1 cellular context compared by ENCODE assay signal in the genomic region with DNA sequence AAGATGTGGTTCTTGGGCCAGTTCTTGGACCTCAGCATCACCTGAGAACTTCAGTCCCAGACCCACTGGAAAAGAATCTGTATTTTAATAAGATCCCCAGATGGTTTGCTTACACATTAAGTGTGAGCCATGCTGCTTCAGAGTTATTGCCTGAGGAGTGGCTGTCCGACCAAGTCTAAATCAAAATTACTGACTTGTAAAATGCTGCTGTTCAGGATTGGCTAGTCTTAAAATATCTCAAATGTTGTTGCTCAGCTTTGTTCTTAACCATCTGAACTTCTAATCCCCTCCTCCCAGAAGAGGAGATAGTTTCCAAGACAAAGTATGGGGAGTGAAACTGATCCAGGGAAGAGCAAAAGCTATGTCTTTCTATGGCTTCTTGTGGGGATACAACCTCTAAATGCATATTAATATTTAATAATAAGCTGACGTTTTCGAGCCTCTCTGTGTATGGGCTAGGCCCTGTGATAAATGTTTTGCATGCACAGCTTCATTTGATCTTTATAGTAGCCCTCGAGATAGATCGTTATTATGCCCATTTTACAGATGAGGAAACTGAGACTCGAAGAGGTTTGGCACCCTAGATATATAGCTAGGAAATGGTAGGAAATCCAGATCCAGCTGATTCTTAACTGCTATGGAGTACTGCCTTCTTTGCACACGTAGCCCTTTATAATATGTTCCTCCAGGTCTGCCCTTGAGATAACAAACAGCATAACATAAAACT.
TF ChIP-seq lines count a peak whose summit lies in the region.

No MANE protein-coding gene starts in this region.

TF ChIP-seq in K562, 482 proteins besides CTCF, POLR2A, EP300 and RAD21 (continued from another document):
- TF ChIP-seq RBM25 (IDR thresholded peaks at IDR 0.05; ENCODE audit: low read depth, low read length, severe bottlenecking) = peak; percentile 93
- TF ChIP-seq DPF2 (IDR thresholded peaks at IDR 0.05) = no peak
- no peak for TF ChIP-seq MTA1 (IDR thresholded peaks at IDR 0.05; ENCODE audit: borderline replicate concordance)
- TF ChIP-seq ZNF24 (IDR thresholded peaks at IDR 0.05) = no peak
- TF ChIP-seq BCOR (IDR thresholded peaks at IDR 0.05) = peak; percentile 73; the same call in 1 of the 2 replicates
- peak; percentile 41 to 74; a peak in 2 of 4 replicates for TF ChIP-seq KDM1A (IDR thresholded peaks at IDR 0.05)
- no peak for TF ChIP-seq ZNF134 (CRISPR knock-in tag; conservative IDR thresholded peaks at IDR 0.05)
- TF ChIP-seq GATAD2B (IDR thresholded peaks at IDR 0.05; ENCODE audit: borderline replicate concordance) = no peak
- no peak for TF ChIP-seq CREB1 (IDR thresholded peaks at IDR 0.05)
- no peak for TF ChIP-seq CREB1 (CRISPR knock-in tag; IDR thresholded peaks at IDR 0.05)
- TF ChIP-seq, protein P1, sequence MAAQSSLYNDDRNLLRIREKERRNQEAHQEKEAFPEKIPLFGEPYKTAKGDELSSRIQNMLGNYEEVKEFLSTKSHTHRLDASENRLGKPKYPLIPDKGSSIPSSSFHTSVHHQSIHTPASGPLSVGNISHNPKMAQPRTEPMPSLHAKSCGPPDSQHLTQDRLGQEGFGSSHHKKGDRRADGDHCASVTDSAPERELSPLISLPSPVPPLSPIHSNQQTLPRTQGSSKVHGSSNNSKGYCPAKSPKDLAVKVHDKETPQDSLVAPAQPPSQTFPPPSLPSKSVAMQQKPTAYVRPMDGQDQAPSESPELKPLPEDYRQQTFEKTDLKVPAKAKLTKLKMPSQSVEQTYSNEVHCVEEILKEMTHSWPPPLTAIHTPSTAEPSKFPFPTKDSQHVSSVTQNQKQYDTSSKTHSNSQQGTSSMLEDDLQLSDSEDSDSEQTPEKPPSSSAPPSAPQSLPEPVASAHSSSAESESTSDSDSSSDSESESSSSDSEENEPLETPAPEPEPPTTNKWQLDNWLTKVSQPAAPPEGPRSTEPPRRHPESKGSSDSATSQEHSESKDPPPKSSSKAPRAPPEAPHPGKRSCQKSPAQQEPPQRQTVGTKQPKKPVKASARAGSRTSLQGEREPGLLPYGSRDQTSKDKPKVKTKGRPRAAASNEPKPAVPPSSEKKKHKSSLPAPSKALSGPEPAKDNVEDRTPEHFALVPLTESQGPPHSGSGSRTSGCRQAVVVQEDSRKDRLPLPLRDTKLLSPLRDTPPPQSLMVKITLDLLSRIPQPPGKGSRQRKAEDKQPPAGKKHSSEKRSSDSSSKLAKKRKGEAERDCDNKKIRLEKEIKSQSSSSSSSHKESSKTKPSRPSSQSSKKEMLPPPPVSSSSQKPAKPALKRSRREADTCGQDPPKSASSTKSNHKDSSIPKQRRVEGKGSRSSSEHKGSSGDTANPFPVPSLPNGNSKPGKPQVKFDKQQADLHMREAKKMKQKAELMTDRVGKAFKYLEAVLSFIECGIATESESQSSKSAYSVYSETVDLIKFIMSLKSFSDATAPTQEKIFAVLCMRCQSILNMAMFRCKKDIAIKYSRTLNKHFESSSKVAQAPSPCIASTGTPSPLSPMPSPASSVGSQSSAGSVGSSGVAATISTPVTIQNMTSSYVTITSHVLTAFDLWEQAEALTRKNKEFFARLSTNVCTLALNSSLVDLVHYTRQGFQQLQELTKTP (IDR thresholded peaks at IDR 0.05; ENCODE audit: low read depth in 1 of 2, partially characterized antibody in 2 of 2) = no peak
- no peak for TF ChIP-seq ZNF644 (tag; IDR thresholded peaks at IDR 0.05; ENCODE audit: low read depth)
- TF ChIP-seq NUFIP1 (IDR thresholded peaks at IDR 0.05; ENCODE audit: partially characterized antibody) = no peak
- TF ChIP-seq ADNP (tag; IDR thresholded peaks at IDR 0.05) = peak; percentile 55
- no peak for TF ChIP-seq SPI1 (IDR thresholded peaks at IDR 0.05; ENCODE audit: borderline replicate concordance, low read depth, low read length)
- no peak for TF ChIP-seq ARID2 (IDR thresholded peaks at IDR 0.05)
- 0 out of 2 replicates have a peak, but pooled peaks have one; percentile 32 for TF ChIP-seq SMARCA5 (IDR thresholded peaks at IDR 0.05)
- TF ChIP-seq ZNF431 (CRISPR knock-in tag; IDR thresholded peaks at IDR 0.05) = no peak
